In the genomic region with DNA sequence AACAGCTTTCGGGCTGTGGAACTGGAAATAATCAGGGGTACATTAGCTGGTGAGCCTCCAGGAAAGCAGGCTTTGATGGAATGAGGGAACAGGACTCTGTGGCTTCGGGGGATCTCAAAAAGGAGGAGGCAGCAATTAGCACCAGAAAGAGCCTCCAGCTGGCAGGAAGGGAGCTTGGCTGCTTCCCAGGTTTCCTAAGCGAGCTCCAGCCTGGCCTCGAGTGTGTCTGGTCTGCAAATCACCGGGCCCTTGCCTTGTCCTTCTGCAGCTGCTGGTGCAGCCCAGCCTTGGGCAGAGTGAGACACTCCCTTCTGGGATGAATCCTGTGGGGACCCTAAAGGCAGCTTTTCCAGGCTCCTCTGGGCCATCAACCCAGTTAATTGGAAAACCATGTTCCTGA, we compare ENCODE assay signal across 13 cellular contexts. TPM values are rescaled to one million over a fixed set of nuclear protein-coding genes. Genes with fewer than 3 reads are reported as not detected.
DNase-seq lines count a peak whose midpoint lies in the region; ATAC-seq and TF ChIP-seq lines count a peak whose summit lies in the region.
"Had no signal": no experiment of that assay in that cellular context is flagged by ENCODE, and none has a peak within 500 bp of the region (broad histone marks: within the 10 kb centered on the region; RNA-seq: fewer than 3 reads in every experiment).

No MANE protein-coding gene starts in this region.

- no peak overlapping the region for H3K4me3 Mint-ChIP-seq in activated T-cell treated with anti-CD3 and anti-CD28 coated beads, Interleukin-2, amount 50 U/mL, for 72 hours
- H3K4me3 Mint-ChIP-seq: activated CD4-positive, alpha-beta T cell treated with anti-CD3 and anti-CD28 coated beads, Interleukin-2, amount 10 ng/mL, durations not matched to agents 24 days and 14 days; stimulated activated effector memory CD8-positive, alpha-beta T cell treated with anti-CD3 and anti-CD28 coated beads, Interleukin-12 subunit alpha, Interleukin-12 subunit beta, amount 100 ng/mL, for 72 hours had no signal

- H3K27ac Mint-ChIP-seq in activated T-cell treated with anti-CD3 and anti-CD28 coated beads, Interleukin-2, amount 50 U/mL, for 72 hours: no peak overlapping the region
- H3K27ac Mint-ChIP-seq: activated CD4-positive, alpha-beta T cell treated with anti-CD3 and anti-CD28 coated beads, Interleukin-2, amount 10 ng/mL, durations not matched to agents 24 days and 14 days; stimulated activated effector memory CD8-positive, alpha-beta T cell treated with anti-CD3 and anti-CD28 coated beads, Interleukin-12 subunit alpha, Interleukin-12 subunit beta, amount 100 ng/mL, for 72 hours had no signal

- H3K27me3 ChIP-seq in adrenal gland: no peaks in the 10 kb centered on the region
- H3K27me3 ChIP-seq: colonic mucosa had no signal

- H3K4me1 ChIP-seq in adrenal gland (replicated peaks in 1 of 2): no peaks in the 10 kb centered on the region
- H3K4me1 ChIP-seq: colonic mucosa had no signal

- H3K9me3 ChIP-seq in adrenal gland (replicated peaks in 1 of 3): peaks cover 0 to 10% (median 0%) of the 10 kb centered on the region in 3 donors
- H3K9me3 ChIP-seq: colonic mucosa had no signal

- intact Hi-C loops in adrenal gland (cut with DNase I): loop anchor here (5.0 to 10.0 kb wide), 2 partner anchors 401 to 938 kb away; no protein-coding TSS in a partner anchor

- H3K36me3 Mint-ChIP-seq in activated T-cell treated with anti-CD3 and anti-CD28 coated beads, Interleukin-2, amount 50 U/mL, for 72 hours (ENCODE audit: insufficient read depth in 2 of 2): no peaks in the 10 kb centered on the region
- H3K36me3 Mint-ChIP-seq: stimulated activated effector memory CD8-positive, alpha-beta T cell treated with anti-CD3 and anti-CD28 coated beads, Interleukin-12 subunit alpha, Interleukin-12 subunit beta, amount 100 ng/mL, for 72 hours had no signal

- 22 to 71% (median 39%) methylated on average over 5 of the region's 5 CpGs for WGBS in adrenal gland, 4 donors

- H3K9me3 Mint-ChIP-seq in activated T-cell treated with anti-CD3 and anti-CD28 coated beads, Interleukin-2, amount 50 U/mL, for 72 hours: no peaks in the 10 kb centered on the region
- H3K9me3 Mint-ChIP-seq: activated CD4-positive, alpha-beta T cell treated with anti-CD3 and anti-CD28 coated beads, Interleukin-2, amount 10 ng/mL, durations not matched to agents 24 days and 14 days; stimulated activated effector memory CD8-positive, alpha-beta T cell treated with anti-CD3 and anti-CD28 coated beads, Interleukin-12 subunit alpha, Interleukin-12 subunit beta, amount 100 ng/mL, for 72 hours had no signal

- no peak overlapping the region for H3K4me3 ChIP-seq in adrenal gland
- H3K4me3 ChIP-seq: colonic mucosa had no signal

- no peaks in the 10 kb centered on the region for H3K36me3 ChIP-seq in adrenal gland (replicated peaks in 1 of 2)
- H3K36me3 ChIP-seq: colonic mucosa had no signal

- TF ChIP-seq POLR2A in adrenal gland (IDR thresholded peaks at IDR 0.05): no peak

- ATAC-seq in activated T-cell treated with anti-CD3 and anti-CD28 coated beads, Interleukin-2, amount 50 U/mL, for 72 hours (replicated peaks in 1 of 2): no peak
- ATAC-seq in GM18909 (IDR thresholded peaks at IDR 0.05; ENCODE audit: poor library complexity, unreplicated experiment): no peak
- ATAC-seq: stimulated activated effector memory CD8-positive, alpha-beta T cell treated with anti-CD3 and anti-CD28 coated beads, Interleukin-12 subunit alpha, Interleukin-12 subunit beta, amount 100 ng/mL, for 72 hours had no signal

- no peak for TF ChIP-seq CTCF in adrenal gland (IDR thresholded peaks at IDR 0.05)

- H3K4me1 Mint-ChIP-seq in activated T-cell treated with anti-CD3 and anti-CD28 coated beads, Interleukin-2, amount 50 U/mL, for 72 hours (ENCODE audit: low read depth): peaks cover 6% of the 10 kb centered on the region
- H3K4me1 Mint-ChIP-seq: activated CD4-positive, alpha-beta T cell treated with anti-CD3 and anti-CD28 coated beads, Interleukin-2, amount 10 ng/mL, durations not matched to agents 24 days and 14 days; stimulated activated effector memory CD8-positive, alpha-beta T cell treated with anti-CD3 and anti-CD28 coated beads, Interleukin-12 subunit alpha, Interleukin-12 subunit beta, amount 100 ng/mL, for 72 hours had no signal

- peak; percentile 12 for DNase-seq in AG20443 (ENCODE audit: low spot score)
- DNase-seq in HCEC 1CT: peak; percentile 2
- peak; percentile 50 to 71 (median 64) for DNase-seq in adrenal gland
- peak; percentile 7 for DNase-seq in iPS DF 19.7 (ENCODE audit: low read depth, low spot score)
- DNase-seq in activated CD4-positive, alpha-beta T cell treated with anti-CD3 and anti-CD28 coated beads, Interleukin-2, amount 50 U/mL, for 4 hours: no peak
- no peak for DNase-seq in HuH-7.5 (ENCODE audit: low spot score)
- DNase-seq in activated T-cell treated with anti-CD3 and anti-CD28 coated beads, Interleukin-2, amount 50 U/mL, for 72 hours: no peak
- DNase-seq: activated CD4-positive, alpha-beta T cell treated with anti-CD3 and anti-CD28 coated beads, Interleukin-2, amount 10 ng/mL, durations not matched to agents 24 days and 14 days; activated naive CD4-positive, alpha-beta T cell; colonic mucosa; NCI-H187 had no signal

- no peaks in the 10 kb centered on the region for H3K27me3 Mint-ChIP-seq in activated T-cell treated with anti-CD3 and anti-CD28 coated beads, Interleukin-2, amount 50 U/mL, for 72 hours (ENCODE audit: low read depth)
- H3K27me3 Mint-ChIP-seq: activated CD4-positive, alpha-beta T cell treated with anti-CD3 and anti-CD28 coated beads, Interleukin-2, amount 10 ng/mL, durations not matched to agents 24 days and 14 days had no signal

- H3K27ac ChIP-seq in adrenal gland: no peak overlapping the region
- H3K27ac ChIP-seq: colonic mucosa had no signal

RNA-seq across cellular contexts. Expression of a gene that starts 10.7 kb away (rescaled TPM):
- total RNA-seq in adrenal gland: 100 to 1,000 TPM in 5 of 8 donors, 10 to 100 TPM in 3; 50.7 to 172 (median 130) TPM
- polyA plus RNA-seq in adrenal gland: 100 to 1,000 TPM; 215 to 329 (median 253) TPM
- total RNA-seq in activated T-cell treated with anti-CD3 and anti-CD28 coated beads, Interleukin-2, amount 50 U/mL, for 72 hours: 100 to 1,000 TPM; 165 to 179 TPM

Comparison
In these comparisons a context has a peak if more than half of its experiments do, and no peak if none do; other contexts are left out.
1. DNase-seq: peak in AG20443 (single experiment), HCEC 1CT (single experiment), adrenal gland (7 of 7) and iPS DF 19.7 (single experiment); none in activated CD4-positive, alpha-beta T cell treated with anti-CD3 and anti-CD28 coated beads, Interleukin-2, amount 50 U/mL, for 4 hours (0 of 2), HuH-7.5 (single experiment) and activated T-cell treated with anti-CD3 and anti-CD28 coated beads, Interleukin-2, amount 50 U/mL, for 72 hours (0 of 2).